15 cellular contexts compared by ENCODE assay signal in genomic region chr2:8753609-8754008, GRCh38.
DNase-seq lines count a peak whose midpoint lies in the region; ATAC-seq and TF ChIP-seq lines count a peak whose summit lies in the region.
"Had no signal": no experiment of that assay in that cellular context is flagged by ENCODE, and none has a peak within 500 bp of the region (broad histone marks: within the 10 kb centered on the region; RNA-seq: fewer than 3 reads in every experiment).

No MANE protein-coding gene starts in this region.

- ATAC-seq in GM18909 (IDR thresholded peaks at IDR 0.05; ENCODE audit: poor library complexity, unreplicated experiment) = no peak
- ATAC-seq: activated CD8-positive, alpha-beta T cell treated with anti-CD3 and anti-CD28 coated beads, Interleukin-2, amount 10 ng/mL, durations not matched to agents 7 days and 5 days; foreskin keratinocyte; left lobe of liver had no signal

- TF ChIP-seq CTCF in GM13976 (IDR thresholded peaks at IDR 0.05; ENCODE audit: borderline replicate concordance, control extremely low read depth, extremely low read depth, insufficient read depth, missing control alignments) (no peak), GM20000 (IDR thresholded peaks at IDR 0.05; ENCODE audit: extremely low read depth, missing control alignments) (no peak)

- in situ Hi-C loops in GM13976 (cut with MboI; ENCODE audit: low sequenced_read_pairs, unreplicated experiment) = no loop called here

- DNase-seq in GM13976 (ENCODE audit: low spot score) = peak; percentile 42
- peak; percentile 26 for DNase-seq in GM20000 (ENCODE audit: low spot score)
- peak; percentile 69 for DNase-seq in NCI-H69 (lab: John Stamatoyannopoulos, UW)
- DNase-seq in globus pallidus (ENCODE audit: low spot score) = peak; percentile 47
- no peak for DNase-seq in DMS114 treated with DMSO at 0.1 percent for 48 hours (lab: John Stamatoyannopoulos, UW; ENCODE audit: unreplicated experiment)
- DNase-seq in stimulated activated CD4-positive, alpha-beta T cell treated with anti-CD3 and anti-CD28 coated beads, Interleukin-15, amount 100 ng/mL, for 24 hours = no peak
- DNase-seq: activated B cell treated with CpG ODN at 0.5 μM for 24 hours; activated CD8-positive, alpha-beta T cell treated with anti-CD3 and anti-CD28 coated beads, Interleukin-2, amount 10 ng/mL, durations not matched to agents 7 days and 5 days; DMS153; foreskin keratinocyte; NCI-H524 treated with DMSO at 0.1 percent for 48 hours; stimulated activated CD4-positive, alpha-beta T cell treated with anti-CD3 and anti-CD28 coated beads, Interleukin-4, amount 100 ng/mL, for 24 hours; stimulated activated CD8-positive, alpha-beta memory T cell treated with anti-CD3 and anti-CD28 coated beads, Interleukin-4, amount 100 ng/mL, for 48 hours had no signal

Comparison
In these comparisons a context has a peak if more than half of its experiments do, and no peak if none do; other contexts are left out.
1. DNase-seq: peak in GM13976 (single experiment), GM20000 (single experiment), NCI-H69 (single experiment) and globus pallidus (single experiment); none in DMS114 treated with DMSO at 0.1 percent for 48 hours (single experiment) and stimulated activated CD4-positive, alpha-beta T cell treated with anti-CD3 and anti-CD28 coated beads, Interleukin-15, amount 100 ng/mL, for 24 hours (single experiment).